Comparison of ENCODE assay signal across 8 cellular contexts in the genomic region with DNA sequence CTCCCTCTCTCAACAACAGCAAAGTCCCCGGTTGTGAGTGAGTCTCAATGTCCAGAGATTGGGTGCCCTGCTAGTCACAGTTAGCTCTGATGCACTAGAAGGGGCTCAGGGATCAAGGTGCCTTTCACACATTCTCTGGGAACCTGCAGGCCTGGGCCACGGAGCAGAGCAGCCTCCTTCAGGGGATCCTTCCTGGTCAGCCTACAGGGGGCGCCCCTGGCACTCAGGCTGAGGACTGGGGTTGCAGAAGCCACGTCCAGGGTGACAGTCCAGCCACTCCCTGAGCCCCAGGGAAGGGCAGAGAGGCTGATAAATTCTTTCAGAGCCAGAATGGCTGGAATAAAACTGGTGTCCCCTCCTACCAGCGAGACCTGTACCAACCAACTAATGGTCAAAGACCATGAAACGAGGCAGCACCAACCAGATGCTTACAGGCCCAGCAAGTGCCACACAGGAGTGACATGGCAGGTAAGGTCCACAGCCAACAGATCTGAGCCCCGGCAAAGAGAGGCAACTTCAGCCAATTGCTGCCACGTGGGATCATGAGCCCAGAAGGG. TPM values are rescaled to one million over a fixed set of nuclear protein-coding genes. Genes with fewer than 3 reads are reported as not detected.
DNase-seq lines count a peak whose midpoint lies in the region; ATAC-seq and TF ChIP-seq lines count a peak whose summit lies in the region.

No MANE protein-coding gene starts in this region.

- H3K27ac ChIP-seq in coronary artery = no peak overlapping the region
- H3K27ac ChIP-seq in lung (ENCODE audit: low read depth in 1 of 2, low read length in 1 of 2) = no peak overlapping the region

- 57 to 60% methylated on average over 8 of the region's 8 CpGs for WGBS in lung, 2 donors

- DNase-seq in NCI-H1092 treated with DMSO at 0.1 percent for 48 hours (lab: John Stamatoyannopoulos, UW) (peak; percentile 13), NCI-H1092 (lab: John Stamatoyannopoulos, UW) (no peak), coronary artery (ENCODE audit: low spot score) (no peak), lung (ENCODE audit: low spot score) (peak; percentile 74)
- peak; percentile 75 for DNase-seq in activated CD4-positive, CD25-positive, alpha-beta regulatory T cell treated with anti-CD3 and anti-CD28 coated beads, Interleukin-2, amount 50 U/mL, for 72 hours
- DNase-seq in stimulated activated CD8-positive, alpha-beta memory T cell treated with anti-CD3 and anti-CD28 coated beads, Interleukin-4, amount 100 ng/mL, for 48 hours = peak; percentile 85

- H3K4me1 ChIP-seq in lung (ENCODE audit: control insufficient read depth in 2 of 2, insufficient read depth in 2 of 2, low read length in 2 of 2) = no peaks in the 10 kb centered on the region

- H3K27me3 ChIP-seq in lung (ENCODE audit: control insufficient read depth, insufficient read depth) = no peaks in the 10 kb centered on the region

- H3K4me3 ChIP-seq in coronary artery (no peak overlapping the region), lung (no peak overlapping the region)

- H3K36me3 ChIP-seq in lung (ENCODE audit: control insufficient read depth in 2 of 2, insufficient read depth in 2 of 2, low read length in 2 of 2) = peaks cover 0 to 31% of the 10 kb centered on the region in 2 donors

- TF ChIP-seq CTCF in LNCAP (IDR thresholded peaks at IDR 0.05) = peak; percentile 77
- peak; percentile 27 for TF ChIP-seq CTCF in coronary artery (IDR thresholded peaks at IDR 0.05)
- peak; percentile 76 for TF ChIP-seq CTCF in lung (IDR thresholded peaks at IDR 0.05; ENCODE audit: control extremely low read depth, extremely low read depth)

- peak; percentile 75 for ATAC-seq in lung (ENCODE audit: insufficient read depth, low FRiP score)
- no peak for ATAC-seq in GM18858 (IDR thresholded peaks at IDR 0.05; ENCODE audit: unreplicated experiment)

- H3K9me3 ChIP-seq in lung (ENCODE audit: control insufficient read depth in 2 of 2, insufficient read depth in 1 of 2, low read length in 1 of 2) = no peaks in the 10 kb centered on the region

RNA-seq across cellular contexts. Expression of a gene that starts 43.5 kb away (rescaled TPM):
- total RNA-seq in lung = 10 to 100 TPM; 33.4 to 37.0 TPM
- polyA plus RNA-seq in lung = 10 to 100 TPM in 1 of 2 donors, 1 to 10 TPM in 1; 8.4 to 27.5 TPM

RNA-seq across cellular contexts. Expression of a gene that starts 48.7 kb away (rescaled TPM):
- 10 to 100 TPM; 27.3 to 38.7 TPM for total RNA-seq in lung
- polyA plus RNA-seq in lung = 10 to 100 TPM; 18.9 to 27.4 TPM

RNA-seq across cellular contexts. Expression of a gene that starts 59.0 kb away (rescaled TPM):
- total RNA-seq in lung = 10 to 100 TPM; 13.7 to 24.1 TPM
- polyA plus RNA-seq in lung = 10 to 100 TPM; 12.0 to 14.7 TPM

Comparison
In these comparisons a context has a peak if more than half of its experiments do, and no peak if none do; other contexts are left out.
1. DNase-seq: peak in NCI-H1092 treated with DMSO at 0.1 percent for 48 hours (single experiment), activated CD4-positive, CD25-positive, alpha-beta regulatory T cell treated with anti-CD3 and anti-CD28 coated beads, Interleukin-2, amount 50 U/mL, for 72 hours (single experiment), lung (single experiment) and stimulated activated CD8-positive, alpha-beta memory T cell treated with anti-CD3 and anti-CD28 coated beads, Interleukin-4, amount 100 ng/mL, for 48 hours (single experiment); none in NCI-H1092 (single experiment) and coronary artery (single experiment).
2. CTCF ChIP-seq: peak in every context shown above with its lines; median percentile 77 in LNCAP; 76 in lung; 27 in coronary artery.